In genomic region chr2:54208364-54209240, GRCh38 we compare ENCODE assay signal across 2 cellular contexts.
TF ChIP-seq lines count a peak whose summit lies in the region.

No MANE protein-coding gene starts in this region.

TF ChIP-seq in HEK293, 187 proteins besides CTCF, POLR2A, EP300 and RAD21 (continued from another document):
- no peak for TF ChIP-seq ZNF174 (tag by site-specific recombination; IDR thresholded peaks at IDR 0.05)
- no peak for TF ChIP-seq ZNF623 (tag by site-specific recombination; IDR thresholded peaks at IDR 0.05)
- TF ChIP-seq SCRT2 (tag by site-specific recombination; IDR thresholded peaks at IDR 0.05): 0 out of 2 replicates have a peak, but pooled peaks have one; percentile 20
- TF ChIP-seq PRDM6 (tag by site-specific recombination; IDR thresholded peaks at IDR 0.05): 0 out of 2 replicates have a peak, but pooled peaks have one; percentile 7
- TF ChIP-seq ZNF398 (tag by site-specific recombination; IDR thresholded peaks at IDR 0.05): peak; percentile 9; the same call in 1 of the 2 replicates
- peak; percentile 52 for TF ChIP-seq ZFHX2 (tag by site-specific recombination; conservative IDR thresholded peaks at IDR 0.05)
- TF ChIP-seq ZNF184 (tag by site-specific recombination; IDR thresholded peaks at IDR 0.05): no peak
- no peak for TF ChIP-seq ZNF391 (tag by site-specific recombination; IDR thresholded peaks at IDR 0.05; ENCODE audit: borderline replicate concordance, low read depth)
- TF ChIP-seq BCL6B (tag by site-specific recombination; IDR thresholded peaks at IDR 0.05): no peak
- TF ChIP-seq ZNF23 (tag by site-specific recombination; IDR thresholded peaks at IDR 0.05; ENCODE audit: borderline replicate concordance): no peak
- TF ChIP-seq ZNF449 (tag by site-specific recombination; IDR thresholded peaks at IDR 0.05): no peak
TF ChIP-seq in HEK293: peak in this region for 4.

TF ChIP-seq in HepG2, 621 proteins besides CTCF, POLR2A, EP300 and RAD21 (continued from another document):
- no peak for TF ChIP-seq CBX1 (IDR thresholded peaks at IDR 0.05; ENCODE audit: low read depth)
